29 cellular contexts compared by ENCODE assay signal in genomic region chr7:129100827-129101166, GRCh38. TPM values are rescaled to one million over a fixed set of nuclear protein-coding genes. Genes with fewer than 3 reads are reported as not detected.
A peak's percentile ranks its signal among the peaks of the same experiment; 100 is the strongest.
DNase-seq lines count a peak whose midpoint lies in the region; ATAC-seq, FAIRE-seq and TF ChIP-seq lines count a peak whose summit lies in the region.
"Had no signal": no experiment of that assay in that cellular context is flagged by ENCODE, and none has a peak within 500 bp of the region (broad histone marks: within the 10 kb centered on the region; RNA-seq: fewer than 3 reads in every experiment).

No MANE protein-coding gene starts in this region.

- H3K27me3 ChIP-seq in right lobe of liver (no peaks in the 10 kb centered on the region), small intestine (ENCODE audit: control insufficient read depth in 2 of 2, insufficient read depth in 2 of 2, low read length in 2 of 2) (no peaks in the 10 kb centered on the region)
- H3K27me3 ChIP-seq: MG63, SJCRH30 had no signal

- peak overlapping the region in 1 of 2 donors; percentile 32 for H3K9ac ChIP-seq in kidney (ENCODE audit: low read length in 2 of 2)

- no peak overlapping the region for H3K27ac Mint-ChIP-seq in progenitor cell of endocrine pancreas
- H3K27ac Mint-ChIP-seq: CD8-positive, alpha-beta memory T cell; GM23338 had no signal

- no peak overlapping the region for H3K4me3 Mint-ChIP-seq in progenitor cell of endocrine pancreas (ENCODE audit: low read depth)
- H3K4me3 Mint-ChIP-seq: CD14-positive monocyte; CD8-positive, alpha-beta memory T cell; GM23338 had no signal

- TF ChIP-seq CTCF in kidney (IDR thresholded peaks at IDR 0.05; ENCODE audit: borderline replicate concordance, extremely low read depth, insufficient read depth) (no peak), right lobe of liver (IDR thresholded peaks at IDR 0.05) (no peak), GM20000 (IDR thresholded peaks at IDR 0.05; ENCODE audit: extremely low read depth, missing control alignments) (no peak), progenitor cell of endocrine pancreas (IDR thresholded peaks at IDR 0.05; ENCODE audit: unreplicated experiment) (no peak)

- no peaks in the 10 kb centered on the region for H3K36me3 Mint-ChIP-seq in progenitor cell of endocrine pancreas (ENCODE audit: insufficient read depth)
- H3K36me3 Mint-ChIP-seq: CD14-positive monocyte; CD8-positive, alpha-beta memory T cell had no signal

- no peak for TF ChIP-seq POLR2A in right lobe of liver (IDR thresholded peaks at IDR 0.05)

- H3K27me3 Mint-ChIP-seq in progenitor cell of endocrine pancreas = peaks cover 2% of the 10 kb centered on the region

- no peak overlapping the region for H3K4me3 ChIP-seq in kidney (ENCODE audit: low read length in 2 of 2)
- H3K4me3 ChIP-seq in right lobe of liver = no peak overlapping the region
- no peak overlapping the region for H3K4me3 ChIP-seq in small intestine (ENCODE audit: low read depth in 1 of 2, low read length in 2 of 2)
- H3K4me3 ChIP-seq: GM23338, HAP-1, MG63, SJCRH30 had no signal

- FAIRE-seq in RCC 7860 (lab: Jason Lieb, UNC) (peak; percentile 94), kidney (lab: Jason Lieb, UNC) (no peak), small intestine (lab: Jason Lieb, UNC) (no peak)
- FAIRE-seq: GM12892 had no signal

- DNase-seq in RCC 7860 (ENCODE audit: low spot score) = peak; percentile 21
- no peak for DNase-seq in kidney
- no peak for DNase-seq in right lobe of liver
- DNase-seq in small intestine = peak; percentile 35
- no peak for DNase-seq in T1000 (lab: John Stamatoyannopoulos, UW)
- DNase-seq in GM20000 (ENCODE audit: low spot score) = no peak
- DNase-seq in progenitor cell of endocrine pancreas (ENCODE audit: low spot score, unreplicated experiment) = no peak
- DNase-seq: CD8-positive, alpha-beta memory T cell; DMS 273 treated with DMSO at 0.1 percent for 48 hours; DMS79 treated with DMSO at 0.1 percent for 48 hours; GF-D8; MG63; NCI-H1105 treated with DMSO at 0.1 percent for 48 hours; NCI-H146; NCI-H1930; NCI-H2107; NCI-H446; NCI-H524 treated with DMSO at 0.1 percent for 48 hours; NCI-H774; NK-92 treated with Interleukin-12 subunit alpha and Interleukin-12 subunit beta, amount 100 ng/mL, for 24 hours; PC-3; SJCRH30 had no signal

- H3K4me1 ChIP-seq in kidney (ENCODE audit: control insufficient read depth in 1 of 2, insufficient read depth in 1 of 2, low read depth in 1 of 2, low read length in 2 of 2) (peaks cover 39 to 43% of the 10 kb centered on the region in 2 donors), right lobe of liver (peaks cover 0 to 51% (median 24%) of the 10 kb centered on the region in 4 donors), small intestine (ENCODE audit: control insufficient read depth in 2 of 2, insufficient read depth in 1 of 2, low read depth in 1 of 2, low read length in 1 of 2) (peaks cover 0 to 4% of the 10 kb centered on the region in 2 donors)
- H3K4me1 ChIP-seq: HAP-1 had no signal

- H3K36me3 ChIP-seq in kidney (ENCODE audit: control insufficient read depth in 1 of 2, insufficient read depth in 2 of 2, low read length in 2 of 2) = no peaks in the 10 kb centered on the region
- H3K36me3 ChIP-seq in right lobe of liver = no peaks in the 10 kb centered on the region
- no peaks in the 10 kb centered on the region for H3K36me3 ChIP-seq in small intestine (ENCODE audit: control insufficient read depth in 2 of 2, insufficient read depth in 2 of 2, low read length in 2 of 2)
- H3K36me3 ChIP-seq: HAP-1, MG63, SJCRH30 had no signal

- 13% methylated on average over 2 of the region's 2 CpGs for WGBS in right lobe of liver (ENCODE audit: insufficient coverage, low coverage, low lambda C conversion rate, missing lambda C conversion rate)
- 27 to 45% (median 28%) methylated on average over 2 of the region's 2 CpGs for WGBS in small intestine, 3 donors

- no peaks in the 10 kb centered on the region for H3K9me3 ChIP-seq in kidney (ENCODE audit: control insufficient read depth in 1 of 2, low read length in 2 of 2)
- no peaks in the 10 kb centered on the region for H3K9me3 ChIP-seq in right lobe of liver
- H3K9me3 ChIP-seq in small intestine (ENCODE audit: control insufficient read depth, low read depth) = no peaks in the 10 kb centered on the region
- H3K9me3 ChIP-seq: HAP-1, MG63, SJCRH30 had no signal

- H3K9me3 Mint-ChIP-seq in progenitor cell of endocrine pancreas (ENCODE audit: low read depth) = no peaks in the 10 kb centered on the region
- H3K9me3 Mint-ChIP-seq: CD14-positive monocyte; CD8-positive, alpha-beta memory T cell; GM23338 had no signal

- ATAC-seq in right lobe of liver (peak; percentile 10 to 40 (median 36)), HG03565 (IDR thresholded peaks at IDR 0.05; ENCODE audit: unreplicated experiment) (no peak)
- ATAC-seq: GM23338, PC-3, Right ventricle myocardium inferior, SK-N-SH treated with all-trans-retinoic acid at 6 μM for 48 hours had no signal

- intact Hi-C loops in kidney (cut with DNase I) = no loop called here
- intact Hi-C loops in right lobe of liver (cut with DNase I) = no loop called here

- peak overlapping the region; percentile 91 to 92 for H3K27ac ChIP-seq in kidney (ENCODE audit: low read depth in 2 of 2, low read length in 2 of 2)
- H3K27ac ChIP-seq in right lobe of liver = peak overlapping the region; percentile 57 to 89 (median 81)
- no peak overlapping the region for H3K27ac ChIP-seq in small intestine (ENCODE audit: low read depth in 1 of 2, low read length in 1 of 2)

- peaks cover 23% of the 10 kb centered on the region for H3K4me1 Mint-ChIP-seq in progenitor cell of endocrine pancreas (ENCODE audit: low read depth)

RNA-seq across cellular contexts. Expression of gene TSPAN33, which starts 43.7 kb away (rescaled TPM):
- total RNA-seq in kidney (54.9 TPM), right lobe of liver (10 to 100 TPM in 5 of 6 experiments, 1 to 10 TPM in 1; 9.0 to 34.1 (median 23.2) TPM), progenitor cell of endocrine pancreas (22.2 and 24.5 TPM in 2 replicates)
- polyA plus RNA-seq in kidney (ENCODE audit: insufficient read depth, low read depth, low replicate concordance) (316 TPM), small intestine (1 to 10 TPM in 2 of 3 donors, under 1 TPM in 1; 0.67 to 5.9 (median 3.4) TPM)

RNA-seq across cellular contexts. Expression of gene TNPO3, which starts 45.9 kb away (rescaled TPM):
- total RNA-seq in kidney (35.7 TPM), right lobe of liver (10 to 100 TPM; 15.2 to 30.2 (median 22.2) TPM), progenitor cell of endocrine pancreas (44.8 and 44.9 TPM in 2 replicates)
- polyA plus RNA-seq in kidney (ENCODE audit: insufficient read depth, low read depth, low replicate concordance) (20.1 TPM), small intestine (10 to 100 TPM; 14.1 to 18.9 (median 15.4) TPM)

Comparison
In these comparisons a context has a peak if more than half of its experiments do, and no peak if none do; other contexts are left out.
1. DNase-seq: peak in RCC 7860 (single experiment) and small intestine (single experiment); none in kidney (single experiment), right lobe of liver (0 of 3), T1000 (single experiment), GM20000 (single experiment) and progenitor cell of endocrine pancreas (single experiment).
2. H3K27ac ChIP-seq: peak in kidney (2 of 2) and right lobe of liver (3 of 3); none in small intestine (0 of 2).